In the genomic region with DNA sequence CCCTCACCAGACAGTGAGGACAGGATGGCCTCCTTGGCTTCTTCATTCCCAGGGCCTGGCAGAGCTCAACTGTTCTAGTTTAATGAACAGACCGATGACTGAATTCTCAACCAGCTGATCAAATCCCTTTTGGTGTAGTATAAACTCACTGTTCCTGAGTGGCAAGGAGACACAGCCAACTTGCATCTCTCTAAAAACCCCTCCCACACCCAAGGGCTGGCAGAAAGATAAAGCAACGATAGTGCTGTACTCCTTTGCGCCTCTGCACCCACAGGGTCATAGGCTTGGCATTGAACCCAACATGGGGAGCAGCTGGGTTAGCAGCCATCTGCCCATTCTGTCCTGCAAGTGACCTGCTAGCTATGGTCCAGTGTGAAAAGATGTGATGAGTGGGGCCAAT, we compare ENCODE assay signal across 34 cellular contexts.
"Had no signal": no experiment of that assay in that cellular context is flagged by ENCODE, and none has a peak within 500 bp of the region (broad histone marks: within the 10 kb centered on the region; RNA-seq: fewer than 3 reads in every experiment).

No MANE protein-coding gene starts in this region.

- H3K4me3 Mint-ChIP-seq: activated B cell treated with CpG ODN at 0.5 μM for 24 hours; activated CD4-positive, alpha-beta memory T cell treated with anti-CD3 and anti-CD28 coated beads for 36 hours; activated CD4-positive, alpha-beta T cell treated with anti-CD3 and anti-CD28 coated beads for 36 hours; activated CD8-positive, alpha-beta T cell treated with anti-CD3 and anti-CD28 coated beads for 36 hours; activated naive CD4-positive, alpha-beta T cell treated with anti-CD3 and anti-CD28 coated beads for 36 hours; activated naive CD8-positive, alpha-beta T cell treated with anti-CD3 and anti-CD28 coated beads for 36 hours; activated T-cell treated with anti-CD3 and anti-CD28 coated beads, Interleukin-2, amount 50 U/mL, for 4 hours; activated T-cell treated with anti-CD3 and anti-CD28 coated beads, Interleukin-2, amount 50 U/mL, for 72 hours; activated T-helper 1 cell treated with anti-CD3 and anti-CD28 coated beads, Interleukin-12 subunit alpha, Interleukin-12 subunit beta, Interleukin-2, Interleukin-4 antibody, amounts not matched to agents 30 ng/mL and 10 ng/mL and 1 ng/mL, durations not matched to agents 14 hours and 24 hours and 36 hours; activated T-helper 17 cell treated with anti-CD3 and anti-CD28 coated beads, Interleukin-2, amount 50 U/mL, for 72 hours; central memory CD8-positive, alpha-beta T cell; T-helper 1 cell treated with Interleukin-12 subunit alpha and Interleukin-12 subunit beta and Interleukin-4 antibody, amounts not matched to agents 30 μg/mL and 1 μg/mL, for 36 hours; T-helper 2 cell treated with Interferon-gamma antibody and Interleukin-4, amounts not matched to agents 5 μg/mL and 100 μg/mL, for 36 hours had no signal

- ATAC-seq: activated CD4-positive, alpha-beta T cell treated with anti-CD3 and anti-CD28 coated beads for 36 hours; activated CD8-positive, alpha-beta T cell treated with anti-CD3 and anti-CD28 coated beads for 36 hours; activated naive CD4-positive, alpha-beta T cell treated with anti-CD3 and anti-CD28 coated beads, Interleukin-2, amount 50 U/mL, for 72 hours; activated T-cell treated with anti-CD3 and anti-CD28 coated beads, Interleukin-2, amount 50 U/mL, for 4 hours; activated T-cell treated with anti-CD3 and anti-CD28 coated beads, Interleukin-2, amount 50 U/mL, for 72 hours; activated T-helper 17 cell treated with anti-CD3 and anti-CD28 coated beads, Interleukin-2, amount 50 U/mL, for 72 hours; body of pancreas had no signal

- H3K27me3 Mint-ChIP-seq: activated B cell treated with CpG ODN at 0.5 μM for 24 hours; activated CD4-positive, alpha-beta memory T cell treated with anti-CD3 and anti-CD28 coated beads for 36 hours; activated CD4-positive, alpha-beta T cell treated with anti-CD3 and anti-CD28 coated beads for 36 hours; activated CD8-positive, alpha-beta T cell treated with anti-CD3 and anti-CD28 coated beads for 36 hours; activated naive CD8-positive, alpha-beta T cell treated with anti-CD3 and anti-CD28 coated beads for 36 hours; activated T-helper 17 cell treated with anti-CD3 and anti-CD28 coated beads, Interleukin-2, amount 50 U/mL, for 72 hours; central memory CD8-positive, alpha-beta T cell had no signal

- H3K9me3 Mint-ChIP-seq: activated B cell treated with CpG ODN at 0.5 μM for 24 hours; activated CD4-positive, alpha-beta memory T cell treated with anti-CD3 and anti-CD28 coated beads for 36 hours; activated CD8-positive, alpha-beta T cell treated with anti-CD3 and anti-CD28 coated beads for 36 hours; activated naive CD4-positive, alpha-beta T cell treated with anti-CD3 and anti-CD28 coated beads, Interleukin-2, amount 50 U/mL, for 72 hours; activated naive CD8-positive, alpha-beta T cell treated with anti-CD3 and anti-CD28 coated beads for 36 hours; activated T-cell treated with anti-CD3 and anti-CD28 coated beads, Interleukin-2, amount 50 U/mL, for 72 hours; activated T-helper 1 cell treated with anti-CD3 and anti-CD28 coated beads, Interleukin-12 subunit alpha, Interleukin-12 subunit beta, Interleukin-2, Interleukin-4 antibody, amounts not matched to agents 30 ng/mL and 10 ng/mL and 1 ng/mL, durations not matched to agents 14 hours and 24 hours and 36 hours; activated T-helper 17 cell treated with anti-CD3 and anti-CD28 coated beads, Interleukin-2, amount 50 U/mL, for 72 hours; central memory CD8-positive, alpha-beta T cell; T-helper 1 cell treated with Interleukin-12 subunit alpha and Interleukin-12 subunit beta and Interleukin-4 antibody, amounts not matched to agents 30 μg/mL and 1 μg/mL, for 36 hours; T-helper 2 cell treated with Interferon-gamma antibody and Interleukin-4, amounts not matched to agents 5 μg/mL and 100 μg/mL, for 36 hours had no signal

- DNase-seq: activated B cell treated with CpG ODN at 0.5 μM for 24 hours; activated CD4-positive, alpha-beta memory T cell treated with anti-CD3 and anti-CD28 coated beads for 36 hours; activated CD4-positive, alpha-beta T cell treated with anti-CD3 and anti-CD28 coated beads for 36 hours; activated CD4-positive, alpha-beta T cell treated with anti-CD3 and anti-CD28 coated beads for 48 hours; activated CD4-positive, alpha-beta T cell treated with anti-CD3 and anti-CD28 coated beads, Interleukin-2, amount 50 U/mL, for 1 hour; activated CD4-positive, alpha-beta T cell treated with anti-CD3 and anti-CD28 coated beads, Interleukin-2, amount 50 U/mL, for 4 hours; activated CD4-positive, CD25-positive, alpha-beta regulatory T cell treated with anti-CD3 and anti-CD28 coated beads, Interleukin-2, amount 50 U/mL, for 72 hours; activated CD8-positive, alpha-beta memory T cell treated with anti-CD3 and anti-CD28 coated beads, Interleukin-2, amount 50 U/mL, for 4 hours; activated CD8-positive, alpha-beta T cell treated with anti-CD3 and anti-CD28 coated beads for 36 hours; activated effector memory CD4-positive, alpha-beta T cell treated with anti-CD3 and anti-CD28 coated beads, Interleukin-2, amount 50 U/mL, for 16 hours; activated gamma-delta T cell treated with Interleukin-2 at 50 U/mL for 16 hours; activated naive CD4-positive, alpha-beta T cell; activated naive CD4-positive, alpha-beta T cell treated with anti-CD3 and anti-CD28 coated beads for 36 hours; activated naive CD4-positive, alpha-beta T cell treated with anti-CD3 and anti-CD28 coated beads, Interleukin-2, amount 50 U/mL, for 16 hours; activated naive CD8-positive, alpha-beta T cell treated with anti-CD3 and anti-CD28 coated beads for 36 hours; activated T-cell treated with anti-CD3 and anti-CD28 coated beads for 4 hours; activated T-cell treated with anti-CD3 and anti-CD28 coated beads, Interleukin-2, amount 50 U/mL, for 1 hour; activated T-cell treated with anti-CD3 and anti-CD28 coated beads, Interleukin-2, amount 50 U/mL, for 4 hours; activated T-cell treated with anti-CD3 and anti-CD28 coated beads, Interleukin-2, amount 50 U/mL, for 72 hours; adrenal gland; amniotic stem cell; aorta; body of pancreas; brain microvascular endothelial cell; cerebellar nuclear complex; T-helper 1 cell; T-helper 2 cell; T-helper 9 cell had no signal

- H3K27ac Mint-ChIP-seq: activated B cell treated with CpG ODN at 0.5 μM for 24 hours; activated CD4-positive, alpha-beta memory T cell treated with anti-CD3 and anti-CD28 coated beads for 36 hours; activated CD4-positive, alpha-beta T cell treated with anti-CD3 and anti-CD28 coated beads for 36 hours; activated CD8-positive, alpha-beta T cell treated with anti-CD3 and anti-CD28 coated beads for 36 hours; activated naive CD4-positive, alpha-beta T cell treated with anti-CD3 and anti-CD28 coated beads for 36 hours; activated naive CD4-positive, alpha-beta T cell treated with anti-CD3 and anti-CD28 coated beads, Interleukin-2, amount 50 U/mL, for 72 hours; activated naive CD8-positive, alpha-beta T cell treated with anti-CD3 and anti-CD28 coated beads for 36 hours; activated T-cell treated with anti-CD3 and anti-CD28 coated beads, Interleukin-2, amount 50 U/mL, for 72 hours; activated T-helper 1 cell treated with anti-CD3 and anti-CD28 coated beads, Interleukin-12 subunit alpha, Interleukin-12 subunit beta, Interleukin-2, Interleukin-4 antibody, amounts not matched to agents 30 ng/mL and 10 ng/mL and 1 ng/mL, durations not matched to agents 14 hours and 24 hours and 36 hours; activated T-helper 17 cell treated with anti-CD3 and anti-CD28 coated beads, Interleukin-2, amount 50 U/mL, for 72 hours; T-helper 1 cell treated with Interleukin-12 subunit alpha and Interleukin-12 subunit beta and Interleukin-4 antibody, amounts not matched to agents 30 μg/mL and 1 μg/mL, for 36 hours; T-helper 2 cell treated with Interferon-gamma antibody and Interleukin-4, amounts not matched to agents 5 μg/mL and 100 μg/mL, for 36 hours had no signal

- H3K4me1 Mint-ChIP-seq: activated naive CD8-positive, alpha-beta T cell treated with anti-CD3 and anti-CD28 coated beads for 36 hours had no signal
